8 cellular contexts compared by ENCODE assay signal in the genomic region with DNA sequence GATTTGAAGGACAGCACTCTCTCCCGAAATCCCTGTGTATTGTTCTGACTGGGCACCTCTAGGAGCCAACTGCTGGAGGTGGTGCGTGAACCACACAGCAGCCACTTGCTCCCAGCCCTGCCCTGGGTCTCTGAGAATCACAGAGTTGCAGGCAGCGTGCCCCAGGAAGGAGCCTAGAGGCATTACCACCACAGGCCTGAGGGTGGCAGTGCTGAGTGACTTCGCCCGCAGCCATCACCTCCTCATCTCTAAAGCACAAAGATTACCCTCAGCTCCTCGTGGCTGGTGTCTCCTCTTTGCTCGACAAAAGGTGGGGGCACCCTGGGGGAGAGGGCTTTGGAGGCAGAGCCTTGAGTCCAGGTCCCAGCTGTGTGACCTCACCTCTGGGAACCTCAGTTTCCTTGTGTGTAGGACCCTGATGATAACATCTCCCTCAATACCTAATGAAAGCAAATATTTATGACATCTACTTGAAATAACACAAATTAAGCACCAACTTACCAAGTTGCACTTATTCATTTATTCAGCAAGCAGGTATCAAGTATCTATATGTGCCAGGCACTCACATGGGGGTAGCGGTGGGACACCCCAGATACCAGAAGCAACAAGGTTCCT.
DNase-seq lines count a peak whose midpoint lies in the region; ATAC-seq and TF ChIP-seq lines count a peak whose summit lies in the region.

No MANE protein-coding gene starts in this region.

- in situ Hi-C loops in brain microvascular endothelial cell (cut with HindIII; ENCODE audit: low pct_ligation_motif_present, low sequenced_read_pairs): no loop called here

- H3K27me3 ChIP-seq in brain microvascular endothelial cell (replicated peaks) (peaks cover 3% of the 10 kb centered on the region), kidney epithelial cell (ENCODE audit: control insufficient read depth, insufficient read depth, low read length) (peaks cover 4% of the 10 kb centered on the region)

- no peaks in the 10 kb centered on the region for H3K36me3 ChIP-seq in brain microvascular endothelial cell (replicated peaks)
- H3K36me3 ChIP-seq in kidney epithelial cell (ENCODE audit: control insufficient read depth, insufficient read depth, low read length): no peaks in the 10 kb centered on the region

- DNase-seq in DMS53 treated with DMSO at 0.1 percent for 48 hours (lab: John Stamatoyannopoulos, UW; ENCODE audit: unreplicated experiment): peak; percentile 14
- DNase-seq in brain microvascular endothelial cell: peak; percentile 49
- DNase-seq in kidney epithelial cell (ENCODE audit: low read depth): no peak
- DNase-seq in stimulated activated CD4-positive, alpha-beta T cell treated with anti-CD3 and anti-CD28 coated beads, TNF-alpha, amount 100 ng/mL, for 1 hour (ENCODE audit: low read depth in 3 of 3, low spot score in 1 of 3): peak in 2 of 3 donors; percentile 5 to 57

- H3K4me3 ChIP-seq in brain microvascular endothelial cell (ENCODE audit: low read depth, low read length) (no peak overlapping the region), kidney epithelial cell (ENCODE audit: low read depth, low read length) (no peak overlapping the region)

- H3K27ac ChIP-seq in VCaP (no peak overlapping the region), brain microvascular endothelial cell (no peak overlapping the region)

- ATAC-seq in GM18870 (IDR thresholded peaks at IDR 0.05; ENCODE audit: unreplicated experiment) (no peak), GM18502 (IDR thresholded peaks at IDR 0.05; ENCODE audit: poor library complexity, unreplicated experiment) (no peak)

- peak; percentile 55 for TF ChIP-seq CTCF in LNCAP (IDR thresholded peaks at IDR 0.05)
- peak; percentile 80 for TF ChIP-seq CTCF in VCaP (conservative IDR thresholded peaks at IDR 0.05)
- TF ChIP-seq CTCF in brain microvascular endothelial cell (IDR thresholded peaks at IDR 0.05; ENCODE audit: low read depth, low read length, missing control alignments): peak; percentile 92
- TF ChIP-seq CTCF in kidney epithelial cell (IDR thresholded peaks at IDR 0.05; ENCODE audit: insufficient read depth, low read length, poor library complexity, severe bottlenecking): peak; percentile 83
